ENCODE assay signal across 1 cellular context in the genomic region with DNA sequence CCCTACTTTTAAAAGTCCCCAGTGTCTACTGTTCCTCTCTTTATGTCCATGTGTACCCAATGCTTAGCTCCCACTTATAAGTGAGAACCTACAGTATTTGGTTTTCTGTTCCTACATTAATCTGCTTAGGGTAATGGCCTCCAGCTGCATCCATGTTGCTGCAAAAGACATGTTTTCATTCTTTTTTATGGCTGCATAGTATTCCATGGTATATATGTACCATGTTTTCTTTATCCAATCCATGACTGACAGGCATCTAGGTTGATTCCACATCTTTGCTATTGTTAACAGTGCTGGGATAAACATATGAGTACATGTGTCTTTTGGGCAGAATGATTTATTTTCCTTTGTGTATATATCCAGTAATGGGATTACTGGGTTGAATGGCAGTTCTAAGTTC.
TF ChIP-seq lines count a peak whose summit lies in the region.

No MANE protein-coding gene starts in this region.

TF ChIP-seq in HEK293, 187 proteins besides CTCF, POLR2A, EP300 and RAD21 (continued from another document):
- peak; percentile 77; the same call in 1 of the 2 replicates for TF ChIP-seq ZNF280D (tag by site-specific recombination; IDR thresholded peaks at IDR 0.05)
